ENCODE assay signal across 8 cellular contexts in genomic region chr19:4744451-4745170, GRCh38. TPM values are rescaled to one million over a fixed set of nuclear protein-coding genes. Genes with fewer than 3 reads are reported as not detected.
DNase-seq lines count a peak whose midpoint lies in the region; ATAC-seq, FAIRE-seq and TF ChIP-seq lines count a peak whose summit lies in the region.

No MANE protein-coding gene starts in this region.

- no peak for FAIRE-seq in D721Med (lab: Jason Lieb, UNC)

- CTCF ChIA-PET in HEK293 (lab: Yijun Ruan, JAX), result interaction anchor here (1.5 to 3.0 kb wide), 2 partner anchors 13 to 46 kb away, joined by 4 to 15 read pairs; partner anchors contain the start of gene FEM1A

- H3K4me1 ChIP-seq in HEK293 (ENCODE audit: control insufficient read depth, insufficient read depth, low read length) (no peaks in the 10 kb centered on the region), left ventricle myocardium inferior (peaks cover 38% of the 10 kb centered on the region)

- H3K9me3 Mint-ChIP-seq in stimulated activated naive B cell treated with anti-CD40 and anti-IgM and Interleukin-4, amounts not matched to agents 10 μg/mL and 1 μg/mL and 100 μg/mL, for 72 hours, result no peaks in the 10 kb centered on the region

- no peaks in the 10 kb centered on the region for H3K36me3 ChIP-seq in HEK293 (ENCODE audit: control insufficient read depth in 2 of 2, insufficient read depth in 1 of 2, low read length in 2 of 2)
- H3K36me3 ChIP-seq in left ventricle myocardium inferior, result no peaks in the 10 kb centered on the region

- DNase-seq in amniotic epithelial cell (ENCODE audit: low read depth), result peak; percentile 98
- no peak for DNase-seq in left ventricle myocardium inferior
- DNase-seq in stimulated activated naive B cell treated with anti-CD40 and anti-IgM and Interleukin-4, amounts not matched to agents 10 μg/mL and 1 μg/mL and 100 μg/mL, for 72 hours, result no peak
- DNase-seq in activated CD4-positive, CD25-positive, alpha-beta regulatory T cell treated with anti-CD3 and anti-CD28 coated beads, Interleukin-2, amount 50 U/mL, for 72 hours, result no peak
- DNase-seq in D721Med (ENCODE audit: insufficient read length, low spot score), result no peak
- no peak for DNase-seq in activated CD4-positive, alpha-beta T cell treated with anti-CD3 and anti-CD28 coated beads, Interleukin-2, amount 50 U/mL, for 1 hour
- no peak for DNase-seq in NCI-H774 (lab: John Stamatoyannopoulos, UW)

- H3K27ac ChIP-seq in HEK293 (ENCODE audit: extremely low read depth, low read depth, low read length) (no peak overlapping the region), left ventricle myocardium inferior (replicated peaks) (peak overlapping the region; percentile 58)

- H3K4me3 ChIP-seq in HEK293 (ENCODE audit: low read depth, low read length) (no peak overlapping the region), left ventricle myocardium inferior (no peak overlapping the region)

- peaks cover 33 to 48% of the 10 kb centered on the region in 2 donors for H3K27me3 Mint-ChIP-seq in stimulated activated naive B cell treated with anti-CD40 and anti-IgM and Interleukin-4, amounts not matched to agents 10 μg/mL and 1 μg/mL and 100 μg/mL, for 72 hours

- no peaks in the 10 kb centered on the region for H3K4me1 Mint-ChIP-seq in stimulated activated naive B cell treated with anti-CD40 and anti-IgM and Interleukin-4, amounts not matched to agents 10 μg/mL and 1 μg/mL and 100 μg/mL, for 72 hours

- no peak for ATAC-seq in stimulated activated naive B cell treated with anti-CD40 and anti-IgM and Interleukin-4, amounts not matched to agents 10 μg/mL and 1 μg/mL and 100 μg/mL, for 72 hours (replicated peaks)

- no peaks in the 10 kb centered on the region for H3K27me3 ChIP-seq in left ventricle myocardium inferior (ENCODE audit: low read depth)

- H3K4me3 Mint-ChIP-seq in stimulated activated naive B cell treated with anti-CD40 and anti-IgM and Interleukin-4, amounts not matched to agents 10 μg/mL and 1 μg/mL and 100 μg/mL, for 72 hours, result no peak overlapping the region

- H3K9me3 ChIP-seq in HEK293 (ENCODE audit: control insufficient read depth, insufficient read depth, low read depth, low read length), result no peaks in the 10 kb centered on the region
- H3K9me3 ChIP-seq in left ventricle myocardium inferior (replicated peaks), result peaks cover 6% of the 10 kb centered on the region

- no peaks in the 10 kb centered on the region for H3K36me3 Mint-ChIP-seq in stimulated activated naive B cell treated with anti-CD40 and anti-IgM and Interleukin-4, amounts not matched to agents 10 μg/mL and 1 μg/mL and 100 μg/mL, for 72 hours

- no peak for TF ChIP-seq CTCF in HEK293 (tag by site-specific recombination; IDR thresholded peaks at IDR 0.05)
- TF ChIP-seq CTCF in left ventricle myocardium inferior (IDR thresholded peaks at IDR 0.05; ENCODE audit: borderline replicate concordance), result no peak
- TF ChIP-seq CTCF in D721Med (IDR thresholded peaks at IDR 0.05; ENCODE audit: insufficient read depth, missing control alignments), result no peak

- H3K27ac Mint-ChIP-seq in stimulated activated naive B cell treated with anti-CD40 and anti-IgM and Interleukin-4, amounts not matched to agents 10 μg/mL and 1 μg/mL and 100 μg/mL, for 72 hours, result peak overlapping the region; percentile 32

- POLR2A ChIA-PET in HEK293 (lab: Yijun Ruan, JAX), result no interaction called here

- intact Hi-C loops in left ventricle myocardium inferior (cut with micrococcal nuclease), result no loop called here

TF ChIP-seq in HEK293, 187 proteins besides CTCF, POLR2A, EP300 and RAD21 (continues in another document):
- TF ChIP-seq KLF17 (tag by site-specific recombination; IDR thresholded peaks at IDR 0.05) (peak; percentile 72), ZSCAN4 (tag by site-specific recombination; IDR thresholded peaks at IDR 0.05) (no peak), PRDM1 (tag by site-specific recombination; IDR thresholded peaks at IDR 0.05) (peak; percentile 85), HOXA7 (CRISPR knock-in tag; IDR thresholded peaks at IDR 0.05; ENCODE audit: borderline replicate concordance) (no peak), ZNF23 (tag by site-specific recombination; IDR thresholded peaks at IDR 0.05; ENCODE audit: borderline replicate concordance) (no peak), ELK4 (IDR thresholded peaks at IDR 0.05; ENCODE audit: borderline replicate concordance, low read depth, low read length) (no peak), KLF8 (tag by site-specific recombination; IDR thresholded peaks at IDR 0.05) (peak; percentile 51), ZSCAN30 (tag by site-specific recombination; IDR thresholded peaks at IDR 0.05) (no peak), HOXC10 (CRISPR knock-in tag; IDR thresholded peaks at IDR 0.05) (no peak), ZNF121 (tag by site-specific recombination; IDR thresholded peaks at IDR 0.05) (no peak), INSM2 (tag by site-specific recombination; IDR thresholded peaks at IDR 0.05) (peak; percentile 58; the same call in 1 of the 2 replicates), ZNF311 (tag by site-specific recombination; IDR thresholded peaks at IDR 0.05; ENCODE audit: borderline replicate concordance) (no peak), ZFHX2 (tag by site-specific recombination; conservative IDR thresholded peaks at IDR 0.05) (peak; percentile 86), ZSCAN23 (tag by site-specific recombination; IDR thresholded peaks at IDR 0.05) (no peak), ZBTB7A (tag by site-specific recombination; IDR thresholded peaks at IDR 0.05; ENCODE audit: low read depth) (no peak), ZNF624 (tag by site-specific recombination; IDR thresholded peaks at IDR 0.05) (no peak), ZFP69B (tag by site-specific recombination; IDR thresholded peaks at IDR 0.05) (peak; percentile 62; the same call in 1 of the 2 replicates), SP3 (tag by site-specific recombination; IDR thresholded peaks at IDR 0.05) (no peak)

RNA-seq across cellular contexts. Expression of gene DPP9, which starts 21.0 kb away (rescaled TPM):
- 52.5 TPM for total RNA-seq in left ventricle myocardium inferior

RNA-seq across cellular contexts. Expression of gene FEM1A, which starts 46.9 kb away (rescaled TPM):
- 46.5 TPM for total RNA-seq in left ventricle myocardium inferior
